10 cellular contexts compared by ENCODE assay signal in the genomic region with DNA sequence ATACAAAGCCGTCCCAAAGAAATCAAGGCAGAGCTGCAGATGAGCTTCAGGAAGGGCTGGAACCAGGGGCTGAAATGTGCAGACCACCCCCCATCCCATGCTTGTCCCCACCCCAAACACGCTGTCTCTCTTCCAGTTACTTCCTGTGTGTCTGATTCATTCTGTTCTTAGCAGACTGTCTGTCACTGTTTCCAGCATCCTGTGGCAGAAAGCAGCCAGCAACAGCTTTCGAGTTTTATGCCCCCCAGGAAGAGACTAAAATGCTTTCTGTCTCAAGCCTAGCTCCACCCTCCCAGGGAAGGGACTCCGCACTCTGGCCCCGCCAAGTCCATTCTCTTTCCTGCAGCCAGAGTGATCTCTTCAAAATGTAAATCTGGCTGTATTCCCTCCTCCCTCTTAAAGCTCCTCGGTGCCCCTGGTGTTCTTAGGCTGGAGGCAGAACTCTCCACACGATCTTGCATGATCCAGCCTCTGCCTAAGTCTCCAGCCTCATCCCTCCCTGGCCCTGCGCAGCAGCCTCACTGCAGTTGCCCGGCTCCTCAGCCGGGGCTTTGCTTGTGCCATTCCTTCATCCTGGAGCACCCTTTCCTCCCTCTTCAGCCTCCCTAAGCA. TPM values are rescaled to one million over a fixed set of nuclear protein-coding genes. Genes with fewer than 3 reads are reported as not detected.
DNase-seq lines count a peak whose midpoint lies in the region; TF ChIP-seq lines count a peak whose summit lies in the region.
"Had no signal": no experiment of that assay in that cellular context is flagged by ENCODE, and none has a peak within 500 bp of the region (broad histone marks: within the 10 kb centered on the region; RNA-seq: fewer than 3 reads in every experiment).

No MANE protein-coding gene starts in this region.

- H3K36me3 ChIP-seq in vagina: no peaks in the 10 kb centered on the region
- H3K36me3 ChIP-seq: heart right ventricle had no signal

- peak in 2 of 3 donors; percentile 6 to 22 for DNase-seq in stimulated activated CD4-positive, alpha-beta T cell treated with anti-CD3 and anti-CD28 coated beads, Interleukin-12 subunit alpha, Interleukin-12 subunit beta, amount 100 ng/mL, for 48 hours (ENCODE audit: low read depth in 2 of 3, low spot score in 1 of 3)
- DNase-seq in stimulated activated CD4-positive, alpha-beta T cell treated with anti-CD3 and anti-CD28 coated beads, Interleukin-4, amount 100 ng/mL, for 1 hour: no peak
- DNase-seq in activated naive CD8-positive, alpha-beta T cell treated with anti-CD3 and anti-CD28 coated beads for 36 hours: peak; percentile 40
- DNase-seq in islet precursor cell (peak; percentile 74), vagina (ENCODE audit: extremely low spot score in 2 of 2) (no peak), activated gamma-delta T cell (lab: John Stamatoyannopoulos, UW) (no peak), immature natural killer cell (no peak)
- DNase-seq in central memory CD4-positive, alpha-beta T cell: no peak
- DNase-seq: heart right ventricle, NCI-H1048 had no signal

- TF ChIP-seq CTCF in vagina (IDR thresholded peaks at IDR 0.05): no peak

- H3K4me1 Mint-ChIP-seq in activated naive CD8-positive, alpha-beta T cell treated with anti-CD3 and anti-CD28 coated beads for 36 hours: peaks cover 19% of the 10 kb centered on the region
- no peaks in the 10 kb centered on the region for H3K4me1 Mint-ChIP-seq in immature natural killer cell

- H3K27ac ChIP-seq in vagina: peak overlapping the region; percentile 52

- H3K9me3 Mint-ChIP-seq in activated naive CD8-positive, alpha-beta T cell treated with anti-CD3 and anti-CD28 coated beads for 36 hours: peaks cover 4% of the 10 kb centered on the region
- H3K9me3 Mint-ChIP-seq in immature natural killer cell: no peaks in the 10 kb centered on the region

- H3K27ac Mint-ChIP-seq in activated naive CD8-positive, alpha-beta T cell treated with anti-CD3 and anti-CD28 coated beads for 36 hours: peak overlapping the region; percentile 87
- no peak overlapping the region for H3K27ac Mint-ChIP-seq in immature natural killer cell

- H3K27me3 ChIP-seq in vagina: no peaks in the 10 kb centered on the region

- H3K4me3 Mint-ChIP-seq in activated naive CD8-positive, alpha-beta T cell treated with anti-CD3 and anti-CD28 coated beads for 36 hours: peak overlapping the region; percentile 63
- H3K4me3 Mint-ChIP-seq in immature natural killer cell: no peak overlapping the region

- peaks cover 26% of the 10 kb centered on the region for H3K27me3 Mint-ChIP-seq in activated naive CD8-positive, alpha-beta T cell treated with anti-CD3 and anti-CD28 coated beads for 36 hours
- peaks cover 5 to 27% (median 6%) of the 10 kb centered on the region in 3 donors for H3K27me3 Mint-ChIP-seq in immature natural killer cell (ENCODE audit: low read depth in 3 of 3)

- peaks cover 60% of the 10 kb centered on the region for H3K4me1 ChIP-seq in vagina

- no peak for TF ChIP-seq POLR2A in vagina (IDR thresholded peaks at IDR 0.05)

- intact Hi-C loops in vagina (cut with DNase I): no loop called here

- no peaks in the 10 kb centered on the region for H3K36me3 Mint-ChIP-seq in activated naive CD8-positive, alpha-beta T cell treated with anti-CD3 and anti-CD28 coated beads for 36 hours
- no peaks in the 10 kb centered on the region for H3K36me3 Mint-ChIP-seq in immature natural killer cell

- no peaks in the 10 kb centered on the region for H3K9me3 ChIP-seq in vagina

- H3K4me3 ChIP-seq in vagina: peak overlapping the region in 1 of 2 donors; percentile 20
- H3K4me3 ChIP-seq: heart right ventricle had no signal

RNA-seq across cellular contexts. Expression of a gene that starts 41.5 kb away (rescaled TPM):
- under 1 TPM; 0.06 to 0.12 TPM for total RNA-seq in activated naive CD8-positive, alpha-beta T cell treated with anti-CD3 and anti-CD28 coated beads for 36 hours
- 9.3 TPM for total RNA-seq in vagina
- polyA plus RNA-seq in immature natural killer cell: under 1 TPM in 1 of 3 donors, not detected in 2; 0.97 TPM

Comparison
In these comparisons a context has a peak if more than half of its experiments do, and no peak if none do; other contexts are left out.
1. DNase-seq: peak in stimulated activated CD4-positive, alpha-beta T cell treated with anti-CD3 and anti-CD28 coated beads, Interleukin-12 subunit alpha, Interleukin-12 subunit beta, amount 100 ng/mL, for 48 hours (2 of 3), activated naive CD8-positive, alpha-beta T cell treated with anti-CD3 and anti-CD28 coated beads for 36 hours (single experiment) and islet precursor cell (single experiment); none in stimulated activated CD4-positive, alpha-beta T cell treated with anti-CD3 and anti-CD28 coated beads, Interleukin-4, amount 100 ng/mL, for 1 hour (single experiment), vagina (0 of 2), activated gamma-delta T cell (single experiment), central memory CD4-positive, alpha-beta T cell (single experiment) and immature natural killer cell (0 of 3).